ENCODE assay signal across 26 cellular contexts in the genomic region with DNA sequence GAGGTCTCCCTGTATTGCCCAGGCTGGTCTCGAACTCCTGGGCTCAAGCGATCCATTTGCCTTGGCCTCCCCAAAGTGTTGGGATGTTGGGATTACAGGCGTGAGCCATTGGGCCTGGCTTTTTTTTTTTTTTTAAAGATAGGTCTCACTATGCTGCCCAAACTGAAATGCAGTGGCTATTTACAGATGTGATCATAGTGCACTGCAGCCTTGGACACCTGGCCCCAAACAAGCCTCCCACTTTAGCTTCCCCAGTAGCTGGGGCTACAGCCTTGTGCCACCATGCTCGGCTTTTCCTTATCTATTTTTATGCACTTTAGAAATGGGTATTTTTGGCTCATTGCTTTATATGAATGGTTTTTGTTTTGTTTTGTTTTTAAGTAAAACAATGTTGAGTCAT.
"Had no signal": no experiment of that assay in that cellular context is flagged by ENCODE, and none has a peak within 500 bp of the region (broad histone marks: within the 10 kb centered on the region; RNA-seq: fewer than 3 reads in every experiment).

No MANE protein-coding gene starts in this region.

- H3K27ac ChIP-seq: adrenal gland, body of pancreas, foreskin keratinocyte, gastrocnemius medialis, heart left ventricle had no signal

- H3K27me3 ChIP-seq: adrenal gland, body of pancreas, foreskin keratinocyte, gastrocnemius medialis, heart left ventricle had no signal

- H3K27ac Mint-ChIP-seq: activated CD8-positive, alpha-beta T cell treated with anti-CD3 and anti-CD28 coated beads for 36 hours; activated naive CD4-positive, alpha-beta T cell treated with anti-CD3 and anti-CD28 coated beads, Interleukin-2, amount 50 U/mL, for 24 hours; activated naive CD8-positive, alpha-beta T cell treated with anti-CD3 and anti-CD28 coated beads for 36 hours; activated naive CD8-positive, alpha-beta T cell treated with anti-CD3 and anti-CD28 coated beads, Interleukin-2, amount 50 U/mL, for 24 hours had no signal

- H3K9me3 Mint-ChIP-seq: activated CD8-positive, alpha-beta T cell treated with anti-CD3 and anti-CD28 coated beads for 36 hours; activated naive CD4-positive, alpha-beta T cell treated with anti-CD3 and anti-CD28 coated beads, Interleukin-2, amount 50 U/mL, for 24 hours; activated naive CD8-positive, alpha-beta T cell treated with anti-CD3 and anti-CD28 coated beads for 36 hours; activated naive CD8-positive, alpha-beta T cell treated with anti-CD3 and anti-CD28 coated beads, Interleukin-2, amount 50 U/mL, for 24 hours had no signal

- H3K4me3 Mint-ChIP-seq: activated CD8-positive, alpha-beta T cell treated with anti-CD3 and anti-CD28 coated beads for 36 hours; activated naive CD4-positive, alpha-beta T cell treated with anti-CD3 and anti-CD28 coated beads, Interleukin-2, amount 50 U/mL, for 24 hours; activated naive CD8-positive, alpha-beta T cell treated with anti-CD3 and anti-CD28 coated beads for 36 hours; activated naive CD8-positive, alpha-beta T cell treated with anti-CD3 and anti-CD28 coated beads, Interleukin-2, amount 50 U/mL, for 24 hours had no signal

- H3K27me3 Mint-ChIP-seq: activated CD8-positive, alpha-beta T cell treated with anti-CD3 and anti-CD28 coated beads for 36 hours; activated naive CD4-positive, alpha-beta T cell treated with anti-CD3 and anti-CD28 coated beads, Interleukin-2, amount 50 U/mL, for 24 hours; activated naive CD8-positive, alpha-beta T cell treated with anti-CD3 and anti-CD28 coated beads for 36 hours; activated naive CD8-positive, alpha-beta T cell treated with anti-CD3 and anti-CD28 coated beads, Interleukin-2, amount 50 U/mL, for 24 hours had no signal

- DNase-seq: activated CD4-positive, alpha-beta T cell treated with anti-CD3 and anti-CD28 coated beads for 4 hours; activated CD4-positive, alpha-beta T cell treated with anti-CD3 and anti-CD28 coated beads, Interleukin-2, amount 50 U/mL, for 1 hour; activated CD4-positive, alpha-beta T cell treated with anti-CD3 and anti-CD28 coated beads, Interleukin-2, amount 50 U/mL, for 48 hours; activated CD4-positive, CD25-positive, alpha-beta regulatory T cell; activated CD4-positive, CD25-positive, alpha-beta regulatory T cell treated with anti-CD3 and anti-CD28 coated beads, Interleukin-2, amount 50 U/mL, for 72 hours; activated CD8-positive, alpha-beta memory T cell treated with anti-CD3 and anti-CD28 coated beads for 24 hours; activated CD8-positive, alpha-beta T cell treated with anti-CD3 and anti-CD28 coated beads for 36 hours; activated gamma-delta T cell; activated naive CD4-positive, alpha-beta T cell; activated naive CD8-positive, alpha-beta T cell treated with anti-CD3 and anti-CD28 coated beads for 36 hours; activated naive CD8-positive, alpha-beta T cell treated with anti-CD3 and anti-CD28 coated beads, Interleukin-2, amount 50 U/mL, for 24 hours; activated T-cell treated with anti-CD3 and anti-CD28 coated beads, Interleukin-2, amount 50 U/mL, for 48 hours; adrenal gland; amygdala; aorta; body of pancreas; caudate nucleus; cortex of kidney; dermis blood vessel endothelial cell; effector CD8-positive, alpha-beta T cell; foreskin keratinocyte; gastrocnemius medialis; glutamatergic neuron; heart left ventricle; T-helper 2 cell had no signal

- H3K4me1 ChIP-seq: body of pancreas, foreskin keratinocyte, gastrocnemius medialis, heart left ventricle had no signal

- H3K4me3 ChIP-seq: adrenal gland, body of pancreas, gastrocnemius medialis, heart left ventricle had no signal
